8 cellular contexts compared by ENCODE assay signal in genomic region chr1:158176849-158177704, GRCh38. TPM values are rescaled to one million over a fixed set of nuclear protein-coding genes. Genes with fewer than 3 reads are reported as not detected.
A peak's percentile ranks its signal among the peaks of the same experiment; 100 is the strongest.
DNase-seq lines count a peak whose midpoint lies in the region; FAIRE-seq and TF ChIP-seq lines count a peak whose summit lies in the region.
"Not testable (repeated sequence)": the region's sequence is repeated elsewhere in the genome, so short reads cannot be mapped to it uniquely, and the experiment has no call there.
"Had no signal": no experiment of that assay in that cellular context is flagged by ENCODE, and none has a peak within 500 bp of the region (broad histone marks: within the 10 kb centered on the region; RNA-seq: fewer than 3 reads in every experiment).

No MANE protein-coding gene starts in this region.

- 56 to 57% methylated on average over 18 to 20 of the region's 20 CpGs for WGBS in esophagus squamous epithelium, 2 donors

- intact Hi-C loops in esophagus squamous epithelium (cut with DNase I), result not testable (repeated sequence)

- not testable (repeated sequence) for TF ChIP-seq EP300 in neural cell (conservative IDR thresholded peaks at IDR 0.05; ENCODE audit: poor library complexity, severe bottlenecking)

- H3K27me3 ChIP-seq in OCI-LY1 (ENCODE audit: insufficient read depth, low read length); keratinocyte (ENCODE audit: control insufficient read depth, extremely low read depth, insufficient read depth, low read length): not testable (repeated sequence)
- peaks cover 0 to 64% (median 6%) of the 10 kb centered on the region in 4 donors for H3K27me3 ChIP-seq in esophagus squamous epithelium
- peaks cover 55% of the 10 kb centered on the region for H3K27me3 ChIP-seq in neural cell (ENCODE audit: insufficient read depth, low read depth, low read length)

- peak overlapping the region; percentile 23; the same call in 1 of the 2 replicates for H3K9ac ChIP-seq in OCI-LY1 (ENCODE audit: low read length)
- H3K9ac ChIP-seq in keratinocyte (ENCODE audit: control insufficient read depth, extremely low read depth, insufficient read depth, low read length); neural cell (ENCODE audit: low read length): not testable (repeated sequence)

- not testable (repeated sequence) for H3K79me2 ChIP-seq in OCI-LY1 (ENCODE audit: insufficient read depth, low read length); keratinocyte (ENCODE audit: control insufficient read depth, insufficient read depth, low read length); neural cell (replicated peaks; ENCODE audit: insufficient read depth, low read length)

- not testable (repeated sequence) for DNase-seq in GM19239 (ENCODE audit: insufficient read length, low spot score); astrocyte of the spinal cord (ENCODE audit: low read depth, low spot score); esophagus squamous epithelium (lab: John Stamatoyannopoulos, UW); keratinocyte (ENCODE audit: low read depth, low spot score)

- not testable (repeated sequence) for H3K9me1 ChIP-seq in keratinocyte (ENCODE audit: control insufficient read depth, extremely low read depth, insufficient read depth, low read length)

- H3K9me2 ChIP-seq in OCI-LY1 (ENCODE audit: low read depth, low read length); neural cell (ENCODE audit: insufficient read depth, low read length): not testable (repeated sequence)

- H3K4me2 ChIP-seq in OCI-LY1 (ENCODE audit: low read length), result peak overlapping the region; percentile 88
- peak overlapping the region; percentile 53 for H3K4me2 ChIP-seq in keratinocyte (ENCODE audit: control insufficient read depth, extremely low read depth, insufficient read depth, low read depth, low read length)
- H3K4me2 ChIP-seq in neural cell (ENCODE audit: low read length), result not testable (repeated sequence)

- dilution Hi-C loops in keratinocyte (cut with MboI; ENCODE audit: extremely low pct_ligation_motif_present, low sequenced_read_pairs), result not testable (repeated sequence)

- not testable (repeated sequence) for H4K20me1 ChIP-seq in OCI-LY1 (ENCODE audit: insufficient read depth, low read length); keratinocyte (ENCODE audit: control insufficient read depth, extremely low read depth, insufficient read depth, low read length); neural cell (ENCODE audit: insufficient read depth)

- H3K4me1 ChIP-seq in OCI-LY1 (ENCODE audit: insufficient read depth, low read length, severe bottlenecking) (peaks cover 62% of the 10 kb centered on the region), esophagus squamous epithelium (peaks cover 10 to 35% (median 11%) of the 10 kb centered on the region in 3 donors), keratinocyte (ENCODE audit: control insufficient read depth, extremely low read depth, insufficient read depth, low read length) (peaks cover 18% of the 10 kb centered on the region)

- H3K9me3 ChIP-seq in OCI-LY1 (ENCODE audit: low read length); esophagus squamous epithelium; keratinocyte (ENCODE audit: control insufficient read depth, low read depth, low read length); neural cell (ENCODE audit: low read length): not testable (repeated sequence)

- FAIRE-seq in GM19239 (lab: Jason Lieb, UNC) (peak; percentile 45), keratinocyte (lab: Jason Lieb, UNC) (peak; percentile 69)

- H3K27ac ChIP-seq in OCI-LY1 (ENCODE audit: low read depth, low read length, poor library complexity, severe bottlenecking), result peak overlapping the region; percentile 83
- H3K27ac ChIP-seq in esophagus squamous epithelium; keratinocyte (ENCODE audit: control insufficient read depth, insufficient read depth, low read length); neural cell (ENCODE audit: low read length); skin epidermis: not testable (repeated sequence)

- TF ChIP-seq CTCF in OCI-LY1 (IDR thresholded peaks at IDR 0.05; ENCODE audit: low read length); astrocyte of the spinal cord (IDR thresholded peaks at IDR 0.05; ENCODE audit: low read depth, low read length); esophagus squamous epithelium (IDR thresholded peaks at IDR 0.05); keratinocyte (optimal IDR thresholded peaks at IDR 0.05 in 1 of 3, IDR thresholded peaks at IDR 0.05 in 1 of 3, conservative IDR thresholded peaks at IDR 0.05 in 1 of 3; ENCODE audit: extremely low read depth in 1 of 3, insufficient read depth in 2 of 3, low read length in 3 of 3); neural cell (IDR thresholded peaks at IDR 0.05; ENCODE audit: poor library complexity, severe bottlenecking): not testable (repeated sequence)

- in situ Hi-C loops in astrocyte of the spinal cord (cut with HindIII; ENCODE audit: low sequenced_read_pairs), result not testable (repeated sequence)

- H2AFZ ChIP-seq in OCI-LY1 (ENCODE audit: low read length); neural cell (ENCODE audit: low read depth, low read length): not testable (repeated sequence)
- peak overlapping the region; percentile 80 for H2AFZ ChIP-seq in keratinocyte (ENCODE audit: control insufficient read depth, low read length)

- TF ChIP-seq POLR2A in esophagus squamous epithelium (IDR thresholded peaks at IDR 0.05), result not testable (repeated sequence)

- H3K4me3 ChIP-seq in OCI-LY1 (ENCODE audit: low read depth, low read length, poor library complexity, severe bottlenecking), result peak overlapping the region; percentile 53
- H3K4me3 ChIP-seq in astrocyte of the spinal cord (ENCODE audit: low read depth, low read length), result peak overlapping the region; percentile 43
- peak overlapping the region; percentile 30 to 68 (median 44) for H3K4me3 ChIP-seq in esophagus squamous epithelium
- peak overlapping the region; percentile 23 to 57 (median 41) for H3K4me3 ChIP-seq in keratinocyte (ENCODE audit: control insufficient read depth in 2 of 3, extremely low read depth in 1 of 3, insufficient read depth in 2 of 3, low read depth in 1 of 3, low read length in 3 of 3)
- peak overlapping the region; percentile 59 for H3K4me3 ChIP-seq in neural cell (ENCODE audit: low read length)
- peak overlapping the region; percentile 11 to 40 (median 24) for H3K4me3 ChIP-seq in skin epidermis

- TF ChIP-seq RAD21 in neural cell (conservative IDR thresholded peaks at IDR 0.05), result not testable (repeated sequence)

- not testable (repeated sequence) for H3F3A ChIP-seq in OCI-LY1 (ENCODE audit: insufficient read depth, low read length); neural cell (ENCODE audit: insufficient read depth, low read length, poor library complexity, severe bottlenecking)

- not testable (repeated sequence) for H3K36me3 ChIP-seq in OCI-LY1 (ENCODE audit: insufficient read depth, low read length); esophagus squamous epithelium; keratinocyte (ENCODE audit: control insufficient read depth in 2 of 2, extremely low read depth in 1 of 2, insufficient read depth in 2 of 2, low read length in 2 of 2); neural cell (ENCODE audit: insufficient read depth, low read length)

RNA-seq across cellular contexts. Expression of gene CD1D, which starts 3.6 kb away (rescaled TPM):
- 1 to 10 TPM in 2 of 4 donors, under 1 TPM in 1, not detected in 1; 0.83 to 1.9 (median 1.7) TPM for total RNA-seq in esophagus squamous epithelium
- polyA plus RNA-seq in keratinocyte, result 2.5 to 3.0 TPM (median 2.8 TPM) in 3 replicates
- polyA plus RNA-seq in keratinocyte (2011; ENCODE audit: low read depth), result 0.72 TPM
- polyA plus RNA-seq in keratinocyte (2011; cell fraction: cytosol; rRNA removed), result 1.2 and 1.4 TPM in 2 replicates
- polyA plus RNA-seq in keratinocyte (2011; cell fraction: nucleus; rRNA removed), result 5.2 TPM in 2 replicates
- polyA plus RNA-seq in keratinocyte (2012; ENCODE audit: low replicate concordance), result 0.90 and 3.0 TPM in 2 replicates
- 0.69 to 2.4 TPM (median 1.7 TPM) in 3 replicates for polyA minus RNA-seq in keratinocyte
- polyA minus RNA-seq in keratinocyte (2011; cell fraction: cytosol; rRNA and poly(A)+ RNA removed), result 2.9 TPM
- 3.3 and 4.1 TPM in 2 replicates for polyA minus RNA-seq in keratinocyte (2011; cell fraction: nucleus; rRNA and poly(A)+ RNA removed)
- 0.19 and 0.28 TPM in 2 replicates for polyA plus RNA-seq in neural cell
- 0.23 and 0.49 TPM in 2 replicates for polyA minus RNA-seq in neural cell
- total RNA-seq: CD8-positive, alpha-beta T cell had no signal
